Comparison of ENCODE assay signal across 7 cellular contexts in the genomic region with DNA sequence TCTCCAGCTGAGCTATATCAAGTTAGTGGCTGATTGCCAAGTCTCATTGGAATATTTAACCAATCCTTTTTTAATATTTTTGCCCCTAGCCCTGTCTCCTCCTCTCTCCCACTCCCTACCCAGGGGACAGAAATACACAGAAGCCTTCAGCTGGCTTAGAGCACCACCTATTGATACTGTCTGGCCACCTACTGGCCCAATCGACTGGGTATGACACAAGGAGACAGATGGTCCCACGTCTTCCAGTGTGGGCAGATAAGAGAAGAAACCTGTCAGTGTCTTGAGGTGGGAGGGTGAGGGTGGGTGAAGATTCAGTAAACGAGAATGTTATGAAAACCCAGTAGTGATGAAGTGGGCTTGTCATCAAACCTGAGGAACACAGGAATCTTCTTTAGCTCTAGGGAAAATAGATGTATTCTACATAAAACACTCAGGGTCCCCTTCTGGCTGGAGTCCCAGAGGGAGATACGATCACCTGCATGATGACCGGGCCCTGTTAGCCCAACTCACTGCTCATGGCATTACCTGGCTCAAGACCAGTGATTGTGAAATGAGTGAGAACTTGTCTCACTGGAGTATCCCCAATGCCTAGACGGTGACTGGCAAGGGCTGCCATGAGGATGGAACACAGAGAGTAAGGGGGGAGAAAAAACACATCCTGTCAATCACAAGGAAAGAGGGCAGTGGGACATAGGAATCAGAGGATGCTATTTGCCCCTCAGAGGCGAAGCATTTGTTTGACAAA. TPM values are rescaled to one million over a fixed set of nuclear protein-coding genes. Genes with fewer than 3 reads are reported as not detected.
A peak's percentile ranks its signal among the peaks of the same experiment; 100 is the strongest.
DNase-seq lines count a peak whose midpoint lies in the region; ATAC-seq and TF ChIP-seq lines count a peak whose summit lies in the region.

No MANE protein-coding gene starts in this region.

- no peaks in the 10 kb centered on the region for H3K9me3 ChIP-seq in KOPT-K1 (ENCODE audit: insufficient read depth, low read length, poor library complexity, severe bottlenecking)

- peaks cover 37% of the 10 kb centered on the region for H3K36me3 Mint-ChIP-seq in activated CD4-positive, alpha-beta memory T cell treated with anti-CD3 and anti-CD28 coated beads, Interleukin-2, amount 10 ng/mL, durations not matched to agents 7 days and 5 days (ENCODE audit: low read depth)

- POLR2A ChIA-PET in activated CD4-positive, alpha-beta memory T cell treated with anti-CD3 and anti-CD28 coated beads, Interleukin-2, amount 10 ng/mL, durations not matched to agents 7 days and 5 days (lab: Charles Lee) = interaction anchor here (1.1 to 4.4 kb wide), 8 partner anchors 8 to 250 kb away, joined by 3 to 64 read pairs (median 16); partner anchors contain the start of genes POLR1A, PTCD3 and ST3GAL5

- no peak overlapping the region for H3K4me3 ChIP-seq in retinal pigment epithelial cell (ENCODE audit: low read length)

- CTCF ChIA-PET in activated CD4-positive, alpha-beta memory T cell treated with anti-CD3 and anti-CD28 coated beads, Interleukin-2, amount 10 ng/mL, durations not matched to agents 7 days and 5 days (lab: Charles Lee) = interaction anchor here (0.6 to 12.4 kb wide), 26 partner anchors 9 to 719 kb away, joined by 3 to 383 read pairs (median 4); partner anchors contain the start of genes ATOH8, POLR1A, PTCD3 and ST3GAL5

- H3K27ac ChIP-seq in KOPT-K1 (ENCODE audit: low read depth, low read length, poor library complexity, severe bottlenecking) = peak overlapping the region; percentile 58

- H3K4me3 Mint-ChIP-seq in activated CD4-positive, alpha-beta memory T cell treated with anti-CD3 and anti-CD28 coated beads, Interleukin-2, amount 10 ng/mL, durations not matched to agents 7 days and 5 days = no peak overlapping the region

- no peaks in the 10 kb centered on the region for H3K27me3 Mint-ChIP-seq in activated CD4-positive, alpha-beta memory T cell treated with anti-CD3 and anti-CD28 coated beads, Interleukin-2, amount 10 ng/mL, durations not matched to agents 7 days and 5 days

- H3K27ac Mint-ChIP-seq in activated CD4-positive, alpha-beta memory T cell treated with anti-CD3 and anti-CD28 coated beads, Interleukin-2, amount 10 ng/mL, durations not matched to agents 7 days and 5 days = peak overlapping the region; percentile 66

- DNase-seq in ELR (ENCODE audit: low read depth) (peak; percentile 42), head of caudate nucleus (peak in 40 of 42 donors; percentile 35 to 90 (median 72)), retinal pigment epithelial cell (ENCODE audit: low read depth) (no peak)
- DNase-seq in activated CD4-positive, alpha-beta memory T cell treated with anti-CD3 and anti-CD28 coated beads, Interleukin-2, amount 10 ng/mL, durations not matched to agents 7 days and 5 days = peak; percentile 64
- no peak for DNase-seq in activated effector memory CD4-positive, alpha-beta T cell treated with Interleukin-2 at 50 U/mL for 16 hours

- H3K9me3 Mint-ChIP-seq in activated CD4-positive, alpha-beta memory T cell treated with anti-CD3 and anti-CD28 coated beads, Interleukin-2, amount 10 ng/mL, durations not matched to agents 7 days and 5 days = no peaks in the 10 kb centered on the region

- intact Hi-C loops in head of caudate nucleus (cut with DNase I) = no loop called here

- ATAC-seq in GM18868 (IDR thresholded peaks at IDR 0.05; ENCODE audit: unreplicated experiment) = no peak

- peaks cover 97% of the 10 kb centered on the region for H3K36me3 ChIP-seq in KOPT-K1 (ENCODE audit: insufficient read depth, low read length)

- TF ChIP-seq CTCF in retinal pigment epithelial cell (conservative IDR thresholded peaks at IDR 0.05; ENCODE audit: low read depth, low read length) = peak; percentile 64

- H3K4me1 Mint-ChIP-seq in activated CD4-positive, alpha-beta memory T cell treated with anti-CD3 and anti-CD28 coated beads, Interleukin-2, amount 10 ng/mL, durations not matched to agents 7 days and 5 days = peaks cover 48% of the 10 kb centered on the region

RNA-seq across cellular contexts. Expression of gene POLR1A, which starts 26.7 kb away (rescaled TPM):
- 10 to 100 TPM; 25.2 to 29.7 TPM for total RNA-seq in activated CD4-positive, alpha-beta memory T cell treated with anti-CD3 and anti-CD28 coated beads, Interleukin-2, amount 10 ng/mL, durations not matched to agents 7 days and 5 days

RNA-seq across cellular contexts. Expression of gene PTCD3, which starts 27.1 kb away (rescaled TPM):
- total RNA-seq in activated CD4-positive, alpha-beta memory T cell treated with anti-CD3 and anti-CD28 coated beads, Interleukin-2, amount 10 ng/mL, durations not matched to agents 7 days and 5 days = 100 to 1,000 TPM; 144 to 149 TPM

Comparison
In these comparisons a context has a peak if more than half of its experiments do, and no peak if none do; other contexts are left out.
1. DNase-seq: peak in ELR (single experiment), activated CD4-positive, alpha-beta memory T cell treated with anti-CD3 and anti-CD28 coated beads, Interleukin-2, amount 10 ng/mL, durations not matched to agents 7 days and 5 days (single experiment) and head of caudate nucleus (40 of 42); none in retinal pigment epithelial cell (single experiment) and activated effector memory CD4-positive, alpha-beta T cell treated with Interleukin-2 at 50 U/mL for 16 hours (single experiment).